Comparison of ENCODE assay signal across 1 cellular context in genomic region chr17:70268383-70268782, GRCh38.
TF ChIP-seq lines count a peak whose summit lies in the region.

No MANE protein-coding gene starts in this region.

TF ChIP-seq in A549, 52 proteins besides CTCF, POLR2A, EP300 and RAD21 (continued from another document):
- no peak for TF ChIP-seq BCL3 (IDR thresholded peaks at IDR 0.05)
- TF ChIP-seq SMC3 (IDR thresholded peaks at IDR 0.05), result no peak
- no peak for TF ChIP-seq ZSCAN20 (CRISPR knock-in tag; IDR thresholded peaks at IDR 0.05)
- no peak for TF ChIP-seq RARB (CRISPR knock-in tag; IDR thresholded peaks at IDR 0.05)
- TF ChIP-seq HOXA7 (CRISPR knock-in tag; IDR thresholded peaks at IDR 0.05), result no peak
- TF ChIP-seq ESRRA (IDR thresholded peaks at IDR 0.05; ENCODE audit: borderline replicate concordance, low read length), result no peak
- no peak for TF ChIP-seq HDAC2 (IDR thresholded peaks at IDR 0.05)
- TF ChIP-seq RCOR1 (IDR thresholded peaks at IDR 0.05; ENCODE audit: low read depth, low read length), result no peak
TF ChIP-seq in A549: peak in this region for 0.
